In genomic region chr6:6968357-6968730, GRCh38 we compare ENCODE assay signal across 25 cellular contexts.
"Had no signal": no experiment of that assay in that cellular context is flagged by ENCODE, and none has a peak within 500 bp of the region (broad histone marks: within the 10 kb centered on the region; RNA-seq: fewer than 3 reads in every experiment).

No MANE protein-coding gene starts in this region.

- H3K27ac Mint-ChIP-seq: activated T-helper 1 cell treated with anti-CD3 and anti-CD28 coated beads, Interleukin-12 subunit alpha, Interleukin-12 subunit beta, Interleukin-2, Interleukin-4 antibody, amounts not matched to agents 30 ng/mL and 10 ng/mL and 1 ng/mL, durations not matched to agents 14 hours and 24 hours and 36 hours; dendritic cell treated with granulocyte-macrophage colony-stimulating factor and Interleukin-4, amounts not matched to agents 40 ng/mL and 50 ng/mL, for 4 days; natural killer cell; neural progenitor cell; T-helper 2 cell treated with Interferon-gamma antibody and Interleukin-4, amounts not matched to agents 5 μg/mL and 100 μg/mL, for 36 hours had no signal

- H3K9me3 ChIP-seq: breast epithelium, gastrocnemius medialis, right atrium auricular region, spleen, tibial nerve had no signal

- ATAC-seq: gastrocnemius medialis, natural killer cell had no signal

- H3K4me3 Mint-ChIP-seq: activated T-helper 1 cell treated with anti-CD3 and anti-CD28 coated beads, Interleukin-12 subunit alpha, Interleukin-12 subunit beta, Interleukin-2, Interleukin-4 antibody, amounts not matched to agents 30 ng/mL and 10 ng/mL and 1 ng/mL, durations not matched to agents 14 hours and 24 hours and 36 hours; dendritic cell treated with granulocyte-macrophage colony-stimulating factor and Interleukin-4, amounts not matched to agents 40 ng/mL and 50 ng/mL, for 4 days; natural killer cell; neural progenitor cell; T-helper 2 cell treated with Interferon-gamma antibody and Interleukin-4, amounts not matched to agents 5 μg/mL and 100 μg/mL, for 36 hours had no signal

- H3K9ac ChIP-seq: neural progenitor cell had no signal

- H3K4me1 ChIP-seq: breast epithelium, gastrocnemius medialis, neural progenitor cell, right atrium auricular region, spleen, tibial nerve had no signal

- H3K36me3 ChIP-seq: breast epithelium, gastrocnemius medialis, neural progenitor cell, right atrium auricular region, spleen, tibial nerve had no signal

- H3K27ac ChIP-seq: breast epithelium, gastrocnemius medialis, neural progenitor cell, right atrium auricular region, spleen, tibial nerve, VCaP had no signal

- H3K4me1 Mint-ChIP-seq: natural killer cell, neural progenitor cell had no signal

- H3K4me3 ChIP-seq: breast epithelium, gastrocnemius medialis, neural progenitor cell, right atrium auricular region, spleen, tibial nerve had no signal

- H3K9me3 Mint-ChIP-seq: activated T-helper 1 cell treated with anti-CD3 and anti-CD28 coated beads, Interleukin-12 subunit alpha, Interleukin-12 subunit beta, Interleukin-2, Interleukin-4 antibody, amounts not matched to agents 30 ng/mL and 10 ng/mL and 1 ng/mL, durations not matched to agents 14 hours and 24 hours and 36 hours; dendritic cell treated with granulocyte-macrophage colony-stimulating factor and Interleukin-4, amounts not matched to agents 40 ng/mL and 50 ng/mL, for 4 days; natural killer cell; neural progenitor cell; T-helper 2 cell treated with Interferon-gamma antibody and Interleukin-4, amounts not matched to agents 5 μg/mL and 100 μg/mL, for 36 hours had no signal

- H3K27me3 ChIP-seq: breast epithelium, gastrocnemius medialis, neural progenitor cell, right atrium auricular region, spleen, tibial nerve had no signal

- DNase-seq: activated CD4-positive, alpha-beta T cell treated with anti-CD3 and anti-CD28 coated beads for 48 hours; activated CD4-positive, alpha-beta T cell treated with anti-CD3 and anti-CD28 coated beads, Interleukin-2, amount 50 U/mL, for 48 hours; activated CD8-positive, alpha-beta memory T cell treated with anti-CD3 and anti-CD28 coated beads, Interleukin-2, amount 50 U/mL, for 4 hours; activated gamma-delta T cell treated with Interleukin-2 at 50 U/mL for 16 hours; activated naive CD4-positive, alpha-beta T cell treated with anti-CD3 and anti-CD28 coated beads, Interleukin-2, amount 50 U/mL, for 16 hours; activated T-cell treated with anti-CD3 and anti-CD28 coated beads, Interleukin-2, amount 50 U/mL, for 1 hour; amygdala; central memory CD4-positive, alpha-beta T cell; gastrocnemius medialis; glutamatergic neuron; hippocampal formation; mammary epithelial cell; natural killer cell; occipital lobe; spleen; stimulated activated naive CD4-positive, alpha-beta T cell treated with Interleukin-2 at 50 U/mL for 16 hours; T-helper 1 cell had no signal

- H3K36me3 Mint-ChIP-seq: natural killer cell, neural progenitor cell had no signal
